ENCODE assay signal across 10 cellular contexts in genomic region chr2:105330681-105331375, GRCh38. TPM values are rescaled to one million over a fixed set of nuclear protein-coding genes. Genes with fewer than 3 reads are reported as not detected.
DNase-seq lines count a peak whose midpoint lies in the region; ATAC-seq, FAIRE-seq and TF ChIP-seq lines count a peak whose summit lies in the region.
"Had no signal": no experiment of that assay in that cellular context is flagged by ENCODE, and none has a peak within 500 bp of the region (broad histone marks: within the 10 kb centered on the region; RNA-seq: fewer than 3 reads in every experiment).

No MANE protein-coding gene starts in this region.

- H3K4me1 ChIP-seq in Karpas-422 (ENCODE audit: low read length), result peaks cover 43% of the 10 kb centered on the region
- H3K4me1 ChIP-seq in K562 (replicated peaks in 1 of 2; ENCODE audit: control insufficient read depth in 2 of 2, insufficient read depth in 2 of 2, low read length in 2 of 2), result peaks cover 17 to 46% of the 10 kb centered on the region in 2 experiments
- H3K4me1 ChIP-seq: testis had no signal

- POLR2A ChIA-PET in K562 (lab: Yijun Ruan, JAX), result interaction anchor here (0.6 to 3.5 kb wide), 7 partner anchors 8 to 390 kb away, joined by 3 to 20 read pairs (median 4); no protein-coding TSS in a partner anchor

- peaks cover 25% of the 10 kb centered on the region for H3K4me1 Mint-ChIP-seq in neural crest cell

- H3K9me3 Mint-ChIP-seq in neural crest cell, result no peaks in the 10 kb centered on the region

- H2AFZ ChIP-seq in Karpas-422 (ENCODE audit: low read length), result peak overlapping the region; percentile 23; the same call in 1 of the 2 replicates
- H2AFZ ChIP-seq in K562 (ENCODE audit: low read depth, low read length), result peak overlapping the region; percentile 91

- 16% methylated on average over 4 of the region's 4 CpGs for WGBS in K562 (ENCODE audit: insufficient coverage, low coverage, missing lambda C conversion rate)

- BruUV-seq in K562 (replicated peaks; lab: Mats Ljungman, UMichigan), result no TSS peak

- TF ChIP-seq EP300 in K562 (IDR thresholded peaks at IDR 0.05; ENCODE audit: low read length), result no peak

- no peaks in the 10 kb centered on the region for H3K9me1 ChIP-seq in K562 (ENCODE audit: control insufficient read depth, insufficient read depth, low read length)

- H3K4me2 ChIP-seq in Karpas-422 (ENCODE audit: low read depth, low read length, poor library complexity, severe bottlenecking), result peak overlapping the region; percentile 89
- peak overlapping the region; percentile 88 for H3K4me2 ChIP-seq in K562 (ENCODE audit: insufficient read depth, low read length)

- DNase-seq in DMS53 treated with DMSO at 0.1 percent for 48 hours (lab: John Stamatoyannopoulos, UW; ENCODE audit: unreplicated experiment), result peak; percentile 11
- DNase-seq in Karpas-422, result no peak
- peak in 2 of 4 experiments; percentile 44 to 58 for DNase-seq in K562 (ENCODE audit: extremely low read depth in 1 of 4, low spot score in 3 of 4)
- no peak for DNase-seq in neural crest cell (ENCODE audit: low read depth, low spot score)
- no peak for DNase-seq in 8988T
- DNase-seq in mesenteric fat pad (ENCODE audit: low spot score), result no peak

- H3K27ac ChIP-seq in Karpas-422 (ENCODE audit: low read length), result peak overlapping the region; percentile 61; the same call in 1 of the 2 replicates
- H3K27ac ChIP-seq in K562 (ENCODE audit: extremely low read depth, low read depth, low read length), result peak overlapping the region; percentile 92

- H3K4me3 ChIP-seq in Karpas-422 (ENCODE audit: low read length) (peak overlapping the region; percentile 80; the same call in 1 of the 2 replicates), K562 (peak overlapping the region; percentile 59; the same call in 1 of the 2 replicates)

- no peak for TF ChIP-seq CTCF in K562 (IDR thresholded peaks at IDR 0.05 in 2 of 3, conservative IDR thresholded peaks at IDR 0.05 in 1 of 3; ENCODE audit: insufficient read depth in 2 of 3, low read depth in 1 of 3, low read length in 3 of 3)
- no peak for TF ChIP-seq CTCF in neural crest cell (conservative IDR thresholded peaks at IDR 0.05)

- H3K36me3 ChIP-seq in Karpas-422 (ENCODE audit: insufficient read depth, low read length), result no peaks in the 10 kb centered on the region; the same call in 1 of the 2 replicates
- H3K36me3 ChIP-seq in K562 (ENCODE audit: control insufficient read depth, insufficient read depth, low read length), result peaks cover 8% of the 10 kb centered on the region; the same call in 2 of the 3 replicates

- peak overlapping the region; percentile 90 for H3K4me3 Mint-ChIP-seq in neural crest cell

- H3K27me3 Mint-ChIP-seq in neural crest cell (ENCODE audit: low read depth), result no peaks in the 10 kb centered on the region

- TF ChIP-seq RAD21 in K562 (CRISPR knock-in tag; conservative IDR thresholded peaks at IDR 0.05 in 1 of 2, IDR thresholded peaks at IDR 0.05 in 1 of 2), result no peak

- no peak for FAIRE-seq in K562 (lab: Jason Lieb, UNC)
- FAIRE-seq: GM12891 had no signal

- peak overlapping the region; percentile 88 for H3K9ac ChIP-seq in Karpas-422 (ENCODE audit: low read length)
- peak overlapping the region; percentile 82 to 88 for H3K9ac ChIP-seq in K562 (ENCODE audit: insufficient read depth in 1 of 2, low read depth in 2 of 2, low read length in 2 of 2)

- H3K79me2 ChIP-seq in Karpas-422 (ENCODE audit: low read length) (peaks cover 57% of the 10 kb centered on the region), K562 (ENCODE audit: control insufficient read depth, insufficient read depth, low read length) (peaks cover 49% of the 10 kb centered on the region)

- no peak overlapping the region for H3K27ac Mint-ChIP-seq in neural crest cell (ENCODE audit: unreplicated experiment)

- CTCF ChIA-PET in K562 (lab: Yijun Ruan, JAX; ENCODE audit: low intra/inter-chr PET ratio), result no interaction called here

- in situ Hi-C loops in K562 (cut with MboI), result no loop called here

- ATAC-seq in K562 (peak; percentile 20), GM18873 (IDR thresholded peaks at IDR 0.05; ENCODE audit: low FRiP score, unreplicated experiment) (no peak), HG02852 (IDR thresholded peaks at IDR 0.05; ENCODE audit: unreplicated experiment) (no peak)

- no peaks in the 10 kb centered on the region for H3K27me3 ChIP-seq in Karpas-422 (ENCODE audit: low read length)
- no peaks in the 10 kb centered on the region for H3K27me3 ChIP-seq in K562 (ENCODE audit: control insufficient read depth in 2 of 2, insufficient read depth in 2 of 2, low read length in 2 of 2)
- H3K27me3 ChIP-seq: testis had no signal

- no peaks in the 10 kb centered on the region for H3K9me2 ChIP-seq in Karpas-422 (replicated peaks; ENCODE audit: insufficient read depth, low read length)

- no peaks in the 10 kb centered on the region for H3K9me3 ChIP-seq in Karpas-422 (ENCODE audit: low read length)
- no peaks in the 10 kb centered on the region for H3K9me3 ChIP-seq in K562 (replicated peaks; ENCODE audit: control insufficient read depth, insufficient read depth, low read depth, low read length)
- H3K9me3 ChIP-seq: testis had no signal

- no peaks in the 10 kb centered on the region for H3K36me3 Mint-ChIP-seq in neural crest cell (ENCODE audit: low read depth)

- no peaks in the 10 kb centered on the region for H4K20me1 ChIP-seq in Karpas-422 (ENCODE audit: insufficient read depth, low read depth, low read length)
- H4K20me1 ChIP-seq in K562 (replicated peaks; ENCODE audit: control insufficient read depth, insufficient read depth, low read length), result no peaks in the 10 kb centered on the region

- no peak for TF ChIP-seq POLR2A in K562 (conservative IDR thresholded peaks at IDR 0.05)

- intact Hi-C loops in K562 (cut with micrococcal nuclease), result no loop called here

RNA-seq across cellular contexts. Expression of gene TGFBRAP1, which starts 1.3 kb away (rescaled TPM):
- 23.0 and 30.2 TPM in 2 replicates for total RNA-seq in Karpas-422 (2014; rRNA removed; shearing (Covaris generic); ENCODE audit: low replicate concordance)
- total RNA-seq in K562 (2011; cell fraction: chromatin; rRNA removed; ENCODE audit: low replicate concordance), result 12.6 and 19.3 TPM in 2 replicates
- 11.0 and 11.4 TPM in 2 replicates for total RNA-seq in K562 (2011; cell fraction: nucleolus; rRNA removed)
- total RNA-seq in K562 (2011; cell fraction: nucleoplasm; rRNA removed), result 9.5 and 11.0 TPM in 2 replicates
- total RNA-seq in K562 (2014; rRNA removed) (12.2 and 14.8 TPM in 2 replicates), K562 (2014; rRNA removed; fragmentation: Illumina TruSeq; extraction: Trizol) (10.1 and 11.0 TPM in 2 replicates), K562 (2015; rRNA removed; fragmentation: Illumina TruSeq; extraction: Trizol) (12.8 and 13.0 TPM in 2 replicates), K562 (2021) (18.0 and 19.6 TPM in 2 replicates), neural crest cell (19.6 and 23.8 TPM in 2 replicates), mesenteric fat pad (22.0 TPM)
- polyA plus RNA-seq in K562 (2011; rRNA removed) (8.9 TPM in 2 replicates), K562 (2014; fragmentation: Illumina TruSeq; extraction: Trizol) (15.5 and 16.0 TPM in 2 replicates), K562 (2014; fragmentation: Nextera tagmentation; extraction: Ambion mirVana) (1 to 10 TPM; 3.7 to 4.3 TPM), K562 (2014; rRNA removed) (10.5 and 13.8 TPM in 2 replicates)
- polyA plus RNA-seq in K562 (2011; cell fraction: cytosol; rRNA removed), result 9.1 and 10.5 TPM in 2 replicates
- polyA plus RNA-seq in K562 (2011; cell fraction: nucleus; rRNA removed), result 14.7 and 21.4 TPM in 2 replicates
- polyA plus RNA-seq in K562 (2012), result 11.4 and 13.0 TPM in 2 replicates
- polyA minus RNA-seq in K562 (2011; rRNA and poly(A)+ RNA removed), result 9.3 and 11.3 TPM in 2 replicates
- polyA minus RNA-seq in K562 (2011; cell fraction: cytosol; rRNA and poly(A)+ RNA removed), result 9.6 and 10.6 TPM in 2 replicates
- 8.6 and 9.9 TPM in 2 replicates for polyA minus RNA-seq in K562 (2011; cell fraction: nucleus; rRNA and poly(A)+ RNA removed)

RNA-seq across cellular contexts. Expression of gene C2orf49, which starts 6.5 kb away (rescaled TPM):
- 26.3 and 42.4 TPM in 2 replicates for total RNA-seq in Karpas-422 (2014; rRNA removed; shearing (Covaris generic); ENCODE audit: low replicate concordance)
- 10.0 and 22.3 TPM in 2 replicates for total RNA-seq in K562 (2011; cell fraction: chromatin; rRNA removed; ENCODE audit: low replicate concordance)
- total RNA-seq in K562 (2011; cell fraction: nucleolus; rRNA removed), result 7.4 and 7.7 TPM in 2 replicates
- 15.1 and 30.0 TPM in 2 replicates for total RNA-seq in K562 (2011; cell fraction: nucleoplasm; rRNA removed)
- 16.2 and 22.8 TPM in 2 replicates for total RNA-seq in K562 (2014; rRNA removed)
- 26.2 and 27.8 TPM in 2 replicates for total RNA-seq in K562 (2014; rRNA removed; fragmentation: Illumina TruSeq; extraction: Trizol)
- 22.6 and 25.6 TPM in 2 replicates for total RNA-seq in K562 (2015; rRNA removed; fragmentation: Illumina TruSeq; extraction: Trizol)
- total RNA-seq in K562 (2021), result 17.9 and 18.2 TPM in 2 replicates
- 27.6 and 32.7 TPM in 2 replicates for polyA plus RNA-seq in K562 (2011; rRNA removed)
- 4.5 and 13.5 TPM in 2 replicates for polyA plus RNA-seq in K562 (2011; cell fraction: cytosol; rRNA removed)
- 12.1 and 18.5 TPM in 2 replicates for polyA plus RNA-seq in K562 (2011; cell fraction: nucleus; rRNA removed)
- 18.0 and 22.4 TPM in 2 replicates for polyA plus RNA-seq in K562 (2012)
- polyA plus RNA-seq in K562 (2014; fragmentation: Illumina TruSeq; extraction: Trizol), result 33.0 and 38.2 TPM in 2 replicates
- polyA plus RNA-seq in K562 (2014; fragmentation: Nextera tagmentation; extraction: Ambion mirVana), result 10 to 100 TPM; 20.4 to 24.2 TPM
- 24.0 and 28.9 TPM in 2 replicates for polyA plus RNA-seq in K562 (2014; rRNA removed)
- polyA minus RNA-seq in K562 (2011; rRNA and poly(A)+ RNA removed), result 16.1 and 16.6 TPM in 2 replicates
- 7.7 and 8.6 TPM in 2 replicates for polyA minus RNA-seq in K562 (2011; cell fraction: cytosol; rRNA and poly(A)+ RNA removed)
- 8.3 and 13.3 TPM in 2 replicates for polyA minus RNA-seq in K562 (2011; cell fraction: nucleus; rRNA and poly(A)+ RNA removed)
- 19.9 and 20.0 TPM in 2 replicates for total RNA-seq in neural crest cell
- 12.8 TPM for total RNA-seq in mesenteric fat pad
